Comparison of ENCODE assay signal across 27 cellular contexts in genomic region chr16:50449800-50450199, GRCh38.
"Had no signal": no experiment of that assay in that cellular context is flagged by ENCODE, and none has a peak within 500 bp of the region (broad histone marks: within the 10 kb centered on the region; RNA-seq: fewer than 3 reads in every experiment).

No MANE protein-coding gene starts in this region.

- H3K27me3 ChIP-seq: breast epithelium had no signal

- H3K4me1 Mint-ChIP-seq: activated CD4-positive, alpha-beta T cell treated with anti-CD3 and anti-CD28 coated beads, Interleukin-2, amount 10 ng/mL, durations not matched to agents 7 days and 5 days; activated naive CD4-positive, alpha-beta T cell treated with anti-CD3 and anti-CD28 coated beads, Interleukin-2, amount 10 ng/mL, durations not matched to agents 7 days and 5 days; T-cell had no signal

- H3K9me3 ChIP-seq: breast epithelium had no signal

- DNase-seq: activated CD4-positive, alpha-beta T cell treated with anti-CD3 and anti-CD28 coated beads, Interleukin-2, amount 10 ng/mL, durations not matched to agents 7 days and 5 days; activated CD4-positive, CD25-positive, alpha-beta regulatory T cell; activated CD8-positive, alpha-beta memory T cell treated with anti-CD3 and anti-CD28 coated beads for 24 hours; activated gamma-delta T cell treated with Interleukin-2 at 50 U/mL for 16 hours; activated naive CD4-positive, alpha-beta T cell treated with anti-CD3 and anti-CD28 coated beads, Interleukin-2, amount 10 ng/mL, durations not matched to agents 7 days and 5 days; activated T-cell treated with anti-CD3 and anti-CD28 coated beads, Interleukin-2, amount 50 U/mL, for 4 hours; aorta; caudate nucleus; MM.1S; NCI-H1105 treated with DMSO at 0.1 percent for 48 hours; NCI-H146; NCI-H1930; NCI-H2171; NCI-H2227 treated with DMSO at 0.1 percent for 48 hours; NCI-H446 treated with DMSO at 0.1 percent for 48 hours; NCI-H524 treated with DMSO at 0.1 percent for 48 hours; NCI-H748 treated with DMSO at 0.1 percent for 48 hours; RPMI8226; T-cell; T-helper 2 cell; T1000 had no signal

- H3K9me3 Mint-ChIP-seq: activated CD4-positive, alpha-beta memory T cell treated with anti-CD3 and anti-CD28 coated beads for 36 hours; activated CD4-positive, alpha-beta T cell treated with anti-CD3 and anti-CD28 coated beads, Interleukin-2, amount 10 ng/mL, durations not matched to agents 7 days and 5 days; activated naive CD4-positive, alpha-beta T cell treated with anti-CD3 and anti-CD28 coated beads, Interleukin-2, amount 10 ng/mL, durations not matched to agents 7 days and 5 days; activated T-cell treated with anti-CD3 and anti-CD28 coated beads, Interleukin-2, amount 50 U/mL, for 4 hours; T-cell had no signal

- H3K27ac Mint-ChIP-seq: activated CD4-positive, alpha-beta memory T cell treated with anti-CD3 and anti-CD28 coated beads for 36 hours; activated CD4-positive, alpha-beta T cell treated with anti-CD3 and anti-CD28 coated beads, Interleukin-2, amount 10 ng/mL, durations not matched to agents 7 days and 5 days; activated naive CD4-positive, alpha-beta T cell treated with anti-CD3 and anti-CD28 coated beads, Interleukin-2, amount 10 ng/mL, durations not matched to agents 7 days and 5 days; T-cell had no signal

- H3K27me3 Mint-ChIP-seq: activated CD4-positive, alpha-beta memory T cell treated with anti-CD3 and anti-CD28 coated beads for 36 hours; activated CD4-positive, alpha-beta T cell treated with anti-CD3 and anti-CD28 coated beads, Interleukin-2, amount 10 ng/mL, durations not matched to agents 7 days and 5 days had no signal

- H3K4me3 Mint-ChIP-seq: activated CD4-positive, alpha-beta memory T cell treated with anti-CD3 and anti-CD28 coated beads for 36 hours; activated CD4-positive, alpha-beta T cell treated with anti-CD3 and anti-CD28 coated beads, Interleukin-2, amount 10 ng/mL, durations not matched to agents 7 days and 5 days; activated naive CD4-positive, alpha-beta T cell treated with anti-CD3 and anti-CD28 coated beads, Interleukin-2, amount 10 ng/mL, durations not matched to agents 7 days and 5 days; activated T-cell treated with anti-CD3 and anti-CD28 coated beads, Interleukin-2, amount 50 U/mL, for 4 hours; T-cell had no signal

- FAIRE-seq: TTC549 had no signal

- H3K4me3 ChIP-seq: breast epithelium, SK-N-MC had no signal

- H3K4me1 ChIP-seq: breast epithelium had no signal

- H3K27ac ChIP-seq: breast epithelium, SK-N-MC had no signal

- H3K36me3 ChIP-seq: breast epithelium had no signal

- ATAC-seq: activated T-cell treated with anti-CD3 and anti-CD28 coated beads, Interleukin-2, amount 50 U/mL, for 4 hours; Panc1; Right ventricle myocardium inferior; T-cell had no signal

- H3K36me3 Mint-ChIP-seq: activated CD4-positive, alpha-beta memory T cell treated with anti-CD3 and anti-CD28 coated beads for 36 hours; activated naive CD4-positive, alpha-beta T cell treated with anti-CD3 and anti-CD28 coated beads, Interleukin-2, amount 10 ng/mL, durations not matched to agents 7 days and 5 days; T-cell had no signal
